ENCODE assay signal across 8 cellular contexts in the genomic region with DNA sequence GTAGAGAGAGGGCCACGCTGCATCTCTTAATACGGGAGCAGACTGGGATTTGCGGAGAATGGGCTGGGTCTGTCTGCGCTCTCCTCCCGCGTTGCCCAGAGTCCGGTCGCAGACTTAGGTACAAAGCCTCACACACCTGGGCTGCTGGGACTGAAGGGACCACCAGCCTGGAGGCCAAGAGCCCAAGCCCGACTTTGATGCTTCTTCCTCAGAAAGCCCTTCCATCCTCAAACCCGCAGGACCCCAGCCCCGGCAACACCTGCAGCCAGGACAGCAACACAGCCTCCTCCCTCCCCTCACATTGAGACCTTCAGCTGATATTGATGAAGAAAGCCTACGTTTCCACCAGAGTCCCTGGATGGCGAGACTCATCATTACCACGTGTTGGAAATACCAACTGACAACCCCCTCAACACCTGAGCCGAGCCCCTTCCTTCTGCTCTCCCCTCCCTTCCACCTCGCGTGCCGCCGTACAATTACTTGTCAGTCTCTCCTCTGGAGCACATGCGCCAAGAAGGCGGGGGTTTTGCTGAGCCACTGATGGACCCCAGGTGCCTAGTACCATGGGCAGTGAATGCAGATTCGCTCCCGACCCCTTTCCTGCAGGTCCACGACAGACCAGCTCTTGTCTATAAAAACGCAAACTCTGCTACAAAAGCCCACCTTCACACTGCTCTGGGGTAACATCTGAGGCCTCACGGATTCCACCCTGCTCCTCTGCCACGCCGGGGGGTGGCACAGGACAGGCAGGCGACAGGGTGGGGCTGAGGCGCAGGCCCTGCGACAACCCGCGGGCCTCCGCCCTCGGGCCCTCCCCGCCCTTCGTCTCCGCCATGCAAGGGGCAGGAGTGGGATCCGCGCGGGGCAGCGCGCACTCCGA. TPM values are rescaled to one million over a fixed set of nuclear protein-coding genes. Genes with fewer than 3 reads are reported as not detected.
DNase-seq lines count a peak whose midpoint lies in the region; ATAC-seq, FAIRE-seq and TF ChIP-seq lines count a peak whose summit lies in the region.

No MANE protein-coding gene starts in this region.

- peaks cover 25% of the 10 kb centered on the region for H3K4me1 ChIP-seq in mononuclear cell (ENCODE audit: insufficient read depth, low read length)

- peak overlapping the region; percentile 29 to 94 (median 85) for H3K27ac Mint-ChIP-seq in brain

- peak; percentile 9 for ATAC-seq in HG03457 (IDR thresholded peaks at IDR 0.05; ENCODE audit: unreplicated experiment)
- no peak for ATAC-seq in GM19455 (IDR thresholded peaks at IDR 0.05; ENCODE audit: unreplicated experiment)

- DNase-seq in COLO668 (lab: John Stamatoyannopoulos, UW; ENCODE audit: unreplicated experiment) (peak; percentile 13), H54 (ENCODE audit: insufficient read length, low spot score) (no peak), amygdala (lab: John Stamatoyannopoulos, UW) (no peak), iPS-NIHi11 (ENCODE audit: low spot score) (no peak)

- peaks cover 30% of the 10 kb centered on the region for H3K4me1 Mint-ChIP-seq in brain

- FAIRE-seq in H54 (lab: Jason Lieb, UNC), result no peak

- no peak for TF ChIP-seq CTCF in brain (conservative IDR thresholded peaks at IDR 0.05)

- no peaks in the 10 kb centered on the region for H3K27me3 ChIP-seq in mononuclear cell (ENCODE audit: insufficient read depth, low read length)

- H3K9me3 Mint-ChIP-seq in brain, result no peaks in the 10 kb centered on the region

- H3K9me3 ChIP-seq in mononuclear cell (ENCODE audit: low read depth, low read length), result no peaks in the 10 kb centered on the region

- peaks cover 2% of the 10 kb centered on the region for H3K27me3 Mint-ChIP-seq in brain

- no peak for TF ChIP-seq POLR2A in H54 (IDR thresholded peaks at IDR 0.05; ENCODE audit: low read depth, low read length)

- peak overlapping the region; percentile 89 to 95 (median 91) for H3K4me3 Mint-ChIP-seq in brain

- H3K4me3 ChIP-seq in mononuclear cell (ENCODE audit: low read length), result peak overlapping the region; percentile 93

- peaks cover 3% of the 10 kb centered on the region for H3K36me3 Mint-ChIP-seq in brain

RNA-seq across cellular contexts. Expression of a gene that starts 0.8 kb away (rescaled TPM):
- polyA plus RNA-seq in brain (ENCODE audit: insufficient read depth, low read depth, low replicate concordance), result 29.1 TPM
- 17.8 TPM for total RNA-seq in mononuclear cell

RNA-seq across cellular contexts. Expression of a gene that starts 15.1 kb away (rescaled TPM):
- polyA plus RNA-seq in brain (ENCODE audit: insufficient read depth, low read depth, low replicate concordance), result 118 TPM
- total RNA-seq in mononuclear cell, result 22.0 TPM

RNA-seq across cellular contexts. Expression of a gene that starts 20.2 kb away (rescaled TPM):
- 3.5 TPM for polyA plus RNA-seq in brain (ENCODE audit: insufficient read depth, low read depth, low replicate concordance)
- total RNA-seq in mononuclear cell, result not detected

RNA-seq across cellular contexts. Expression of a gene that starts 24.3 kb away (rescaled TPM):
- 0.51 TPM for polyA plus RNA-seq in brain (ENCODE audit: insufficient read depth, low read depth, low replicate concordance)
- total RNA-seq in mononuclear cell, result not detected
